Comparison of ENCODE assay signal across 8 cellular contexts in genomic region chr20:33568378-33569289, GRCh38.
A peak's percentile ranks its signal among the peaks of the same experiment; 100 is the strongest.
DNase-seq lines count a peak whose midpoint lies in the region; ATAC-seq and TF ChIP-seq lines count a peak whose summit lies in the region.

No MANE protein-coding gene starts in this region.

- H3K36me3 ChIP-seq in HUES48 (ENCODE audit: control insufficient read depth, insufficient read depth, low read length) (no peaks in the 10 kb centered on the region), OCI-LY1 (ENCODE audit: insufficient read depth, low read length) (no peaks in the 10 kb centered on the region), hepatocyte (replicated peaks; ENCODE audit: insufficient read depth, low read depth) (no peaks in the 10 kb centered on the region), suprapubic skin (no peaks in the 10 kb centered on the region)

- peak overlapping the region; percentile 67 for H3K27ac ChIP-seq in HUES48 (ENCODE audit: low read depth, low read length)
- peak overlapping the region; percentile 98 for H3K27ac ChIP-seq in OCI-LY1 (ENCODE audit: low read depth, low read length, poor library complexity, severe bottlenecking)
- peak overlapping the region; percentile 1 for H3K27ac ChIP-seq in hepatocyte
- H3K27ac ChIP-seq in suprapubic skin: peak overlapping the region; percentile 62

- DNase-seq in hepatocyte (ENCODE audit: low spot score) (peak; percentile 47), suprapubic skin (ENCODE audit: low spot score in 2 of 2) (no peak), HUDEP-2 (lab: John Stamatoyannopoulos, UW; ENCODE audit: unreplicated experiment in 76 of 76) (no peak)

- 49% methylated on average over 11 of the region's 11 CpGs for WGBS in hepatocyte (ENCODE audit: low lambda C conversion rate, missing lambda C conversion rate)
- 38% methylated on average over 11 of the region's 11 CpGs for WGBS in suprapubic skin

- H3K4me3 ChIP-seq in HUES48 (ENCODE audit: low read depth, low read length) (peak overlapping the region; percentile 32), OCI-LY1 (ENCODE audit: low read depth, low read length, poor library complexity, severe bottlenecking) (peak overlapping the region; percentile 38), hepatocyte (no peak overlapping the region), suprapubic skin (no peak overlapping the region)

- H2AFZ ChIP-seq in OCI-LY1 (ENCODE audit: low read length) (no peak overlapping the region), hepatocyte (no peak overlapping the region)

- no peak for TF ChIP-seq POLR2A in suprapubic skin (IDR thresholded peaks at IDR 0.05)

- H3K9me3 ChIP-seq in HUES48 (ENCODE audit: control insufficient read depth, insufficient read depth, low read length): 0 out of 2 replicates have a peak, but pooled peaks cover 5% of the 10 kb centered on the region
- H3K9me3 ChIP-seq in OCI-LY1 (ENCODE audit: low read length): no peaks in the 10 kb centered on the region
- H3K9me3 ChIP-seq in hepatocyte (ENCODE audit: low read depth): no peaks in the 10 kb centered on the region
- H3K9me3 ChIP-seq in suprapubic skin: no peaks in the 10 kb centered on the region

- peaks cover 41% of the 10 kb centered on the region for H3K4me1 ChIP-seq in HUES48 (ENCODE audit: control insufficient read depth, insufficient read depth, low read length)
- H3K4me1 ChIP-seq in OCI-LY1 (ENCODE audit: insufficient read depth, low read length, severe bottlenecking): peaks cover 56% of the 10 kb centered on the region
- peaks cover 24% of the 10 kb centered on the region for H3K4me1 ChIP-seq in hepatocyte (ENCODE audit: insufficient read depth)
- H3K4me1 ChIP-seq in suprapubic skin: peaks cover 46% of the 10 kb centered on the region

- no peak for TF ChIP-seq CTCF in OCI-LY1 (IDR thresholded peaks at IDR 0.05; ENCODE audit: low read length)
- TF ChIP-seq CTCF in hepatocyte (IDR thresholded peaks at IDR 0.05; ENCODE audit: poor library complexity): no peak
- no peak for TF ChIP-seq CTCF in suprapubic skin (IDR thresholded peaks at IDR 0.05)

- H3K9ac ChIP-seq in HUES48 (ENCODE audit: low read depth, low read length) (0 out of 2 replicates have a peak overlapping the region, but pooled peaks have one; percentile 32), OCI-LY1 (ENCODE audit: low read length) (peak overlapping the region; percentile 64)

- no peaks in the 10 kb centered on the region for H3K79me2 ChIP-seq in OCI-LY1 (ENCODE audit: insufficient read depth, low read length)
- peaks cover 97% of the 10 kb centered on the region for H3K79me2 ChIP-seq in hepatocyte

- TF ChIP-seq EP300 in suprapubic skin (IDR thresholded peaks at IDR 0.05): no peak

- H3F3A ChIP-seq in OCI-LY1 (ENCODE audit: insufficient read depth, low read length): no peaks in the 10 kb centered on the region

- H3K27me3 ChIP-seq in HUES48 (ENCODE audit: control insufficient read depth, insufficient read depth, low read length) (no peaks in the 10 kb centered on the region), OCI-LY1 (ENCODE audit: insufficient read depth, low read length) (no peaks in the 10 kb centered on the region), hepatocyte (no peaks in the 10 kb centered on the region), suprapubic skin (no peaks in the 10 kb centered on the region)

- H3K9me2 ChIP-seq in OCI-LY1 (ENCODE audit: low read depth, low read length) (no peaks in the 10 kb centered on the region), hepatocyte (replicated peaks; ENCODE audit: insufficient read depth) (no peaks in the 10 kb centered on the region)

- H4K20me1 ChIP-seq in OCI-LY1 (ENCODE audit: insufficient read depth, low read length) (no peaks in the 10 kb centered on the region), hepatocyte (ENCODE audit: insufficient read depth, poor library complexity, severe bottlenecking) (peaks cover 9% of the 10 kb centered on the region)

- ATAC-seq in HG02885 (IDR thresholded peaks at IDR 0.05; ENCODE audit: poor library complexity, unreplicated experiment) (no peak), HG02798 (IDR thresholded peaks at IDR 0.05; ENCODE audit: poor library complexity, unreplicated experiment) (no peak), GM21447 (IDR thresholded peaks at IDR 0.05; ENCODE audit: unreplicated experiment) (no peak)

- peak overlapping the region; percentile 69 for H3K4me2 ChIP-seq in OCI-LY1 (ENCODE audit: low read length)
- H3K4me2 ChIP-seq in hepatocyte: peak overlapping the region; percentile 29

Comparison
In these comparisons a context has a peak if more than half of its experiments do, and no peak if none do; other contexts are left out.
1. H3K27ac ChIP-seq: peak in every context shown above with its lines; median percentile 98 in OCI-LY1; 67 in HUES48; 62 in suprapubic skin; 1 in hepatocyte.
2. H3K4me3 ChIP-seq: peak in HUES48 (single experiment) and OCI-LY1 (single experiment); none in hepatocyte (single experiment) and suprapubic skin (single experiment).